Comparison of ENCODE assay signal across 1 cellular context in genomic region chr7:99553039-99553438, GRCh38.
TF ChIP-seq lines count a peak whose summit lies in the region.

No MANE protein-coding gene starts in this region.

TF ChIP-seq in K562, 482 proteins besides CTCF, POLR2A, EP300 and RAD21:
- TF ChIP-seq ATF3 (IDR thresholded peaks at IDR 0.05) (peak; percentile 49), ATF3 (CRISPR knock-in tag; conservative IDR thresholded peaks at IDR 0.05) (no peak), SIRT6 (IDR thresholded peaks at IDR 0.05; ENCODE audit: low read depth, low read length) (no peak), ZNF41 (CRISPR knock-in tag; conservative IDR thresholded peaks at IDR 0.05) (no peak), FOXK1 (CRISPR knock-in tag; IDR thresholded peaks at IDR 0.05; ENCODE audit: borderline replicate concordance) (no peak)
